In genomic region chr18:70419526-70419925, GRCh38 we compare ENCODE assay signal across 19 cellular contexts.
A peak's percentile ranks its signal among the peaks of the same experiment; 100 is the strongest.
DNase-seq lines count a peak whose midpoint lies in the region; ATAC-seq and TF ChIP-seq lines count a peak whose summit lies in the region.
"Had no signal": no experiment of that assay in that cellular context is flagged by ENCODE, and none has a peak within 500 bp of the region (broad histone marks: within the 10 kb centered on the region; RNA-seq: fewer than 3 reads in every experiment).

No MANE protein-coding gene starts in this region.

- peak overlapping the region; percentile 83 for H3K27ac Mint-ChIP-seq in progenitor cell of endocrine pancreas
- H3K27ac Mint-ChIP-seq in activated CD4-positive, alpha-beta T cell treated with anti-CD3 and anti-CD28 coated beads, Interleukin-2, amount 10 ng/mL, durations not matched to agents 7 days and 5 days: no peak overlapping the region
- H3K27ac Mint-ChIP-seq in naive thymus-derived CD8-positive, alpha-beta T cell: no peak overlapping the region
- H3K27ac Mint-ChIP-seq: CD4-positive, alpha-beta memory T cell; stimulated activated naive CD8-positive, alpha-beta T cell treated with anti-CD3 and anti-CD28 coated beads, Interleukin-15, Interleukin-2, amounts not matched to agents 100 ng/mL and 50 ng/mL, for 24 hours had no signal

- H3K9me3 Mint-ChIP-seq in progenitor cell of endocrine pancreas (ENCODE audit: low read depth): no peaks in the 10 kb centered on the region
- no peaks in the 10 kb centered on the region for H3K9me3 Mint-ChIP-seq in activated CD4-positive, alpha-beta T cell treated with anti-CD3 and anti-CD28 coated beads, Interleukin-2, amount 10 ng/mL, durations not matched to agents 7 days and 5 days
- no peaks in the 10 kb centered on the region for H3K9me3 Mint-ChIP-seq in naive thymus-derived CD8-positive, alpha-beta T cell
- H3K9me3 Mint-ChIP-seq: CD4-positive, alpha-beta memory T cell; stimulated activated naive CD8-positive, alpha-beta T cell treated with anti-CD3 and anti-CD28 coated beads, Interleukin-15, Interleukin-2, amounts not matched to agents 100 ng/mL and 50 ng/mL, for 24 hours had no signal

- no peak overlapping the region for H3K4me3 Mint-ChIP-seq in progenitor cell of endocrine pancreas (ENCODE audit: low read depth)
- no peak overlapping the region for H3K4me3 Mint-ChIP-seq in activated CD4-positive, alpha-beta T cell treated with anti-CD3 and anti-CD28 coated beads, Interleukin-2, amount 10 ng/mL, durations not matched to agents 7 days and 5 days
- no peak overlapping the region for H3K4me3 Mint-ChIP-seq in naive thymus-derived CD8-positive, alpha-beta T cell
- H3K4me3 Mint-ChIP-seq: CD4-positive, alpha-beta memory T cell; stimulated activated naive CD8-positive, alpha-beta T cell treated with anti-CD3 and anti-CD28 coated beads, Interleukin-15, Interleukin-2, amounts not matched to agents 100 ng/mL and 50 ng/mL, for 24 hours had no signal

- DNase-seq in ELR (ENCODE audit: low read depth) (peak; percentile 69), RPMI7951 (ENCODE audit: low read depth) (peak; percentile 42), epithelial cell of esophagus (ENCODE audit: low read depth) (peak; percentile 22), progenitor cell of endocrine pancreas (ENCODE audit: low spot score, unreplicated experiment) (no peak), anterior cingulate cortex (lab: John Stamatoyannopoulos, UW) (no peak)
- no peak for DNase-seq in stimulated activated CD4-positive, alpha-beta T cell treated with anti-CD3 and anti-CD28 coated beads, Interleukin-4, amount 100 ng/mL, for 1 hour
- no peak for DNase-seq in activated CD4-positive, alpha-beta T cell treated with anti-CD3 and anti-CD28 coated beads, Interleukin-2, amount 10 ng/mL, durations not matched to agents 7 days and 5 days
- DNase-seq in naive thymus-derived CD8-positive, alpha-beta T cell: no peak
- DNase-seq: activated gamma-delta T cell treated with Interleukin-2 at 50 U/mL for 16 hours; caudate nucleus; CD4-positive, alpha-beta memory T cell; GDM1; KG1; left colon; NCI-H1694; NCI-H526 treated with DMSO at 0.1 percent for 48 hours; SHP77 treated with DMSO at 0.1 percent for 48 hours had no signal

- H3K27me3 Mint-ChIP-seq in progenitor cell of endocrine pancreas: peaks cover 3% of the 10 kb centered on the region
- H3K27me3 Mint-ChIP-seq in activated CD4-positive, alpha-beta T cell treated with anti-CD3 and anti-CD28 coated beads, Interleukin-2, amount 10 ng/mL, durations not matched to agents 7 days and 5 days: peaks cover 3% of the 10 kb centered on the region
- H3K27me3 Mint-ChIP-seq in naive thymus-derived CD8-positive, alpha-beta T cell: peaks cover 3 to 18% (median 4%) of the 10 kb centered on the region in 5 donors
- H3K27me3 Mint-ChIP-seq: CD4-positive, alpha-beta memory T cell had no signal

- no peaks in the 10 kb centered on the region for H3K36me3 Mint-ChIP-seq in progenitor cell of endocrine pancreas (ENCODE audit: insufficient read depth)
- H3K36me3 Mint-ChIP-seq in activated CD4-positive, alpha-beta T cell treated with anti-CD3 and anti-CD28 coated beads, Interleukin-2, amount 10 ng/mL, durations not matched to agents 7 days and 5 days (ENCODE audit: low read depth): no peaks in the 10 kb centered on the region
- no peaks in the 10 kb centered on the region for H3K36me3 Mint-ChIP-seq in naive thymus-derived CD8-positive, alpha-beta T cell
- H3K36me3 Mint-ChIP-seq: CD4-positive, alpha-beta memory T cell had no signal

- peaks cover 28% of the 10 kb centered on the region for H3K4me1 Mint-ChIP-seq in progenitor cell of endocrine pancreas (ENCODE audit: low read depth)
- H3K4me1 Mint-ChIP-seq in activated CD4-positive, alpha-beta T cell treated with anti-CD3 and anti-CD28 coated beads, Interleukin-2, amount 10 ng/mL, durations not matched to agents 7 days and 5 days: peaks cover 7% of the 10 kb centered on the region
- H3K4me1 Mint-ChIP-seq in naive thymus-derived CD8-positive, alpha-beta T cell: peaks cover 0 to 4% (median under 1%) of the 10 kb centered on the region in 4 donors

- H3K4me3 ChIP-seq in epithelial cell of esophagus (ENCODE audit: low read length): no peak overlapping the region

- ATAC-seq in naive thymus-derived CD8-positive, alpha-beta T cell: no peak
- ATAC-seq: left colon, sciatic nerve had no signal

- POLR2A ChIA-PET in activated CD4-positive, alpha-beta T cell treated with anti-CD3 and anti-CD28 coated beads, Interleukin-2, amount 10 ng/mL, durations not matched to agents 7 days and 5 days (lab: Charles Lee): no interaction called here
- POLR2A ChIA-PET in naive thymus-derived CD8-positive, alpha-beta T cell (lab: Charles Lee): no interaction called here

- CTCF ChIA-PET in activated CD4-positive, alpha-beta T cell treated with anti-CD3 and anti-CD28 coated beads, Interleukin-2, amount 10 ng/mL, durations not matched to agents 7 days and 5 days (lab: Charles Lee): no interaction called here

- TF ChIP-seq CTCF in epithelial cell of esophagus (IDR thresholded peaks at IDR 0.05; ENCODE audit: insufficient read depth, low read depth, low read length, missing control alignments) (no peak), progenitor cell of endocrine pancreas (IDR thresholded peaks at IDR 0.05; ENCODE audit: unreplicated experiment) (no peak)

Comparison
In these comparisons a context has a peak if more than half of its experiments do, and no peak if none do; other contexts are left out.
1. DNase-seq: peak in ELR (single experiment), RPMI7951 (single experiment) and epithelial cell of esophagus (single experiment); none in progenitor cell of endocrine pancreas (single experiment), stimulated activated CD4-positive, alpha-beta T cell treated with anti-CD3 and anti-CD28 coated beads, Interleukin-4, amount 100 ng/mL, for 1 hour (single experiment), activated CD4-positive, alpha-beta T cell treated with anti-CD3 and anti-CD28 coated beads, Interleukin-2, amount 10 ng/mL, durations not matched to agents 7 days and 5 days (single experiment), anterior cingulate cortex (0 of 58) and naive thymus-derived CD8-positive, alpha-beta T cell (0 of 10).